Comparison of ENCODE assay signal across 8 cellular contexts in the genomic region with DNA sequence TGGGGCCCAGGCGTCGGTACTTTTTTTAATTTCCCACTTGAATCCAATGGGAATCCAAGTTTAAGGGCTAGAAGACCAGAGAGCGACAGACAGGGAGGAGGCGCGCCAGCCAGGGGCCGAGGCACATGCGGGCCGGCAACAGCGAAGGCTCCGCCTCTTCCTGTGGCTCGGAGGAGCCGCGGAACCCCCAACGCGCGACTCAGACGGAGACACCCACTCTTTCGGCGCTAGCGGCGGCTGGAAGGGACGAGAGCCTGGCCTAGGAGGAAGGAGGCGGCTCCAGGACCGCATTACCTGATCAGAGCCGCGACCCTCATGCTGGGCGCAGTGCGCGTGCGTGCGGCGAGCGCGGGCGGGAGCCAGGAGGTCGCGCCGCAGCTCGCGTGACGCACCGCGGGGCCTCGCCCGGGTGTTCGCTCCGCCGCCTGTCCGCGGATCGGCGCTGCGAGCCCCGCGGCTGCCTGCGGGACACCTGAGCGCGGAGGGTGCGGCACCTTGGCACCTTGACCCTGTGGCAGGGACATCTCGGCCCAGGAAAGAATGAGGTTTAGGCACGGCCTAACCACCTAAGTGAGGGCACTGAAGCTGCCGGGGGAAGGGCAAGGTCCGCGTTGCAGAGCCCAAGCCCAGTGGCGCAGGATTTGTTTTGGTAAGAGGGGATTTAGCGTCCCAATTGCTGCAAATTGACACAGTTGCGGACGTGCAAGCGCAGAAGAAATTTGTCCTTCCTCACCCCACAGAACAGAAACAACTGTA. TPM values are rescaled to one million over a fixed set of nuclear protein-coding genes. Genes with fewer than 3 reads are reported as not detected.
A peak's percentile ranks its signal among the peaks of the same experiment; 100 is the strongest.
DNase-seq lines count a peak whose midpoint lies in the region; ATAC-seq and TF ChIP-seq lines count a peak whose summit lies in the region.

TSS of gene DPH6 (minus strand) at position 341 of the 756 bp plus-strand sequence. CDS start at position 317, 24 bp downstream.

- CTCF ChIA-PET in AG04450 (lab: Charles Lee) = no interaction called here

- peak; percentile 44 for DNase-seq in AG04450 (ENCODE audit: low read depth, low spot score)
- peak; percentile 67 for DNase-seq in NCI-H226
- peak; percentile 59 to 72 (median 66) for DNase-seq in activated CD4-positive, CD25-positive, alpha-beta regulatory T cell (lab: John Stamatoyannopoulos, UW)
- DNase-seq in central memory CD4-positive, alpha-beta T cell = peak; percentile 86
- DNase-seq in kidney epithelial cell (ENCODE audit: low read depth) = peak; percentile 47
- DNase-seq in stimulated activated CD4-positive, alpha-beta T cell treated with anti-CD3 and anti-CD28 coated beads, Interleukin-15, amount 100 ng/mL, for 24 hours = peak; percentile 88

- H3K4me3 ChIP-seq in AG04450 (ENCODE audit: low read depth, low read length) (peak within 1 kb of the TSS; percentile 63), kidney epithelial cell (ENCODE audit: low read depth, low read length) (peak within 1 kb of the TSS; percentile 81)

- H3K27me3 ChIP-seq in AG04450 (ENCODE audit: control insufficient read depth, insufficient read depth, low read length) = no peaks in the 10 kb centered on the region
- H3K27me3 ChIP-seq in kidney epithelial cell (ENCODE audit: control insufficient read depth, insufficient read depth, low read length) = no peaks in the 10 kb centered on the region

- H3K27ac ChIP-seq in AG04450 (ENCODE audit: low read depth, low read length) = peak within 1 kb of the TSS; percentile 98

- POLR2A ChIA-PET in AG04450 (lab: Yijun Ruan, JAX) = interaction anchor here (0.6 to 1.9 kb wide), 2 partner anchors 12 to 525 kb away, joined by 4 to 7 read pairs; no protein-coding TSS in a partner anchor

- ATAC-seq in GM18868 (IDR thresholded peaks at IDR 0.05; ENCODE audit: unreplicated experiment) = peak; percentile 85
- ATAC-seq in HG03103 (IDR thresholded peaks at IDR 0.05; ENCODE audit: low read depth, unreplicated experiment) = peak; percentile 83

- H3K36me3 ChIP-seq in kidney epithelial cell (ENCODE audit: control insufficient read depth, insufficient read depth, low read length) = no peaks in the 10 kb centered on the region

- H3K9me3 ChIP-seq in AG04450 (ENCODE audit: control insufficient read depth, insufficient read depth, low read length) = no peaks in the 10 kb centered on the region

- TF ChIP-seq CTCF in AG04450 (IDR thresholded peaks at IDR 0.05; ENCODE audit: low read depth, low read length) (no peak), kidney epithelial cell (IDR thresholded peaks at IDR 0.05; ENCODE audit: insufficient read depth, low read length, poor library complexity, severe bottlenecking) (no peak)

RNA-seq across cellular contexts. Expression of gene DPH6, which starts in this region (rescaled TPM):
- 10.6 and 11.8 TPM in 2 replicates for polyA plus RNA-seq in AG04450 (2011; rRNA removed)
- polyA minus RNA-seq in AG04450 (2011; rRNA and poly(A)+ RNA removed) = 16.9 and 17.1 TPM in 2 replicates
- 7.1 and 13.5 TPM in 2 replicates for total RNA-seq in kidney epithelial cell

Comparison
In these comparisons a context has a peak if more than half of its experiments do, and no peak if none do; other contexts are left out.
1. Peak in every context shown above with its lines: DNase-seq, ATAC-seq, H3K4me3 ChIP-seq and H3K27ac ChIP-seq.